In genomic region chr1:27503033-27503432, GRCh38 we compare ENCODE assay signal across 18 cellular contexts. TPM values are rescaled to one million over a fixed set of nuclear protein-coding genes. Genes with fewer than 3 reads are reported as not detected.
DNase-seq lines count a peak whose midpoint lies in the region; ATAC-seq and TF ChIP-seq lines count a peak whose summit lies in the region.
"Had no signal": no experiment of that assay in that cellular context is flagged by ENCODE, and none has a peak within 500 bp of the region (broad histone marks: within the 10 kb centered on the region; RNA-seq: fewer than 3 reads in every experiment).

No MANE protein-coding gene starts in this region.

- H3K36me3 Mint-ChIP-seq in H9 (ENCODE audit: insufficient read depth in 1 of 3, low read depth in 3 of 3): 0 out of 7 replicates have a peak, but pooled peaks cover 0 to 3% (median 0%) of the 10 kb centered on the region in 3 experiments
- H3K36me3 Mint-ChIP-seq: activated naive CD8-positive, alpha-beta T cell treated with anti-CD3 and anti-CD28 coated beads for 36 hours had no signal

- no peak overlapping the region for H3K4ac ChIP-seq in H9 (ENCODE audit: low read depth, low read length)

- H4K91ac ChIP-seq in H9 (ENCODE audit: insufficient read length, low read depth, low read length): no peak overlapping the region

- H3K23me2 ChIP-seq in H9 (ENCODE audit: insufficient read length, low read depth, low read length, poor library complexity, severe bottlenecking): no peaks in the 10 kb centered on the region

- no peaks in the 10 kb centered on the region for H3K79me2 ChIP-seq in H9 (ENCODE audit: insufficient read depth, low read length)

- H4K8ac ChIP-seq in H9 (replicated peaks; ENCODE audit: insufficient read length, low read depth, low read length): no peak overlapping the region

- no peak overlapping the region for H3K4me3 Mint-ChIP-seq in H9
- H3K4me3 Mint-ChIP-seq: activated CD4-positive, alpha-beta T cell treated with anti-CD3 and anti-CD28 coated beads, Interleukin-2, amount 10 ng/mL, durations not matched to agents 7 days and 5 days; activated naive CD8-positive, alpha-beta T cell treated with anti-CD3 and anti-CD28 coated beads for 36 hours; activated T-cell treated with anti-CD3 and anti-CD28 coated beads, Interleukin-2, amount 50 U/mL, for 24 hours; central memory CD8-positive, alpha-beta T cell had no signal

- H2BK120ac ChIP-seq in H9 (ENCODE audit: low read depth, low read length, poor library complexity, severe bottlenecking): no peak overlapping the region

- H2BK20ac ChIP-seq in H9 (ENCODE audit: low read depth, low read length, poor library complexity, severe bottlenecking): no peak overlapping the region

- H3K4me1 ChIP-seq in heart left ventricle (peaks cover 8 to 38% (median 25%) of the 10 kb centered on the region in 12 donors), esophagus squamous epithelium (peaks cover 29 to 54% (median 33%) of the 10 kb centered on the region in 3 donors), ovary (ENCODE audit: insufficient read depth) (peaks cover 10% of the 10 kb centered on the region), upper lobe of right lung (peaks cover 23% of the 10 kb centered on the region), H9 (ENCODE audit: insufficient read depth, low read length) (no peaks in the 10 kb centered on the region)
- H3K4me1 ChIP-seq: right lobe of liver had no signal

- H3K36me3 ChIP-seq in heart left ventricle: no peaks in the 10 kb centered on the region
- H3K36me3 ChIP-seq in esophagus squamous epithelium: no peaks in the 10 kb centered on the region
- no peaks in the 10 kb centered on the region for H3K36me3 ChIP-seq in ovary
- H3K36me3 ChIP-seq in upper lobe of right lung: no peaks in the 10 kb centered on the region
- H3K36me3 ChIP-seq: right lobe of liver had no signal

- TF ChIP-seq POLR2A in heart left ventricle (IDR thresholded peaks at IDR 0.05): no peak
- no peak for TF ChIP-seq POLR2A in esophagus squamous epithelium (IDR thresholded peaks at IDR 0.05)
- TF ChIP-seq POLR2A in ovary (IDR thresholded peaks at IDR 0.05): peak; percentile 17

- no peak overlapping the region for H3K18ac ChIP-seq in H9 (ENCODE audit: insufficient read length, low read depth, low read length)

- H2AK5ac ChIP-seq in H9 (ENCODE audit: insufficient read length, low read length): no peak overlapping the region

- H3K27ac ChIP-seq in heart left ventricle: peak overlapping the region in 10 of 12 donors; percentile 88 to 99 (median 93)
- peak overlapping the region; percentile 92 to 96 (median 94) for H3K27ac ChIP-seq in esophagus squamous epithelium
- peak overlapping the region; percentile 56 to 90 for H3K27ac ChIP-seq in ovary
- peak overlapping the region; percentile 90 for H3K27ac ChIP-seq in upper lobe of right lung
- no peak overlapping the region for H3K27ac ChIP-seq in H9 (ENCODE audit: insufficient read length, low read depth, low read length)
- H3K27ac ChIP-seq: right lobe of liver had no signal

- H4K20me1 ChIP-seq in H9 (ENCODE audit: control insufficient read depth, insufficient read depth, insufficient read length): no peaks in the 10 kb centered on the region

- H3K27me3 Mint-ChIP-seq in H9 (ENCODE audit: low read depth): no peaks in the 10 kb centered on the region; the same call in 1 of the 2 replicates
- H3K27me3 Mint-ChIP-seq: activated CD4-positive, alpha-beta T cell treated with anti-CD3 and anti-CD28 coated beads, Interleukin-2, amount 10 ng/mL, durations not matched to agents 7 days and 5 days; activated naive CD8-positive, alpha-beta T cell treated with anti-CD3 and anti-CD28 coated beads for 36 hours; activated T-cell treated with anti-CD3 and anti-CD28 coated beads, Interleukin-2, amount 50 U/mL, for 24 hours had no signal

- no peak overlapping the region for H4K5ac ChIP-seq in H9 (ENCODE audit: insufficient read length, low read depth, low read length)

- H3K14ac ChIP-seq in H9 (ENCODE audit: insufficient read depth, low read length): no peak overlapping the region

- H3K27me3 ChIP-seq in heart left ventricle (no peaks in the 10 kb centered on the region), esophagus squamous epithelium (no peaks in the 10 kb centered on the region), ovary (no peaks in the 10 kb centered on the region), upper lobe of right lung (no peaks in the 10 kb centered on the region), H9 (ENCODE audit: insufficient read depth, low read length) (no peaks in the 10 kb centered on the region)
- H3K27me3 ChIP-seq: right lobe of liver had no signal

- H3K4me2 ChIP-seq in H9 (ENCODE audit: insufficient read depth, insufficient read length, low read length): no peak overlapping the region
- H3K4me2 ChIP-seq: A549 had no signal

- H2AFZ ChIP-seq in H9 (ENCODE audit: low read length): no peak overlapping the region

- H2BK15ac ChIP-seq in H9 (ENCODE audit: low read depth, low read length): no peak overlapping the region

- H2BK5ac ChIP-seq in H9 (ENCODE audit: insufficient read length, low read length): no peak overlapping the region

- no peak for TF ChIP-seq CTCF in heart left ventricle (IDR thresholded peaks at IDR 0.05)
- TF ChIP-seq CTCF in esophagus squamous epithelium (IDR thresholded peaks at IDR 0.05): no peak
- no peak for TF ChIP-seq CTCF in ovary (IDR thresholded peaks at IDR 0.05)
- TF ChIP-seq CTCF in upper lobe of right lung (IDR thresholded peaks at IDR 0.05): no peak
- no peak for TF ChIP-seq CTCF in H9 (conservative IDR thresholded peaks at IDR 0.05)

- no peak overlapping the region for H2BK12ac ChIP-seq in H9 (ENCODE audit: insufficient read length, low read depth, low read length)

- intact Hi-C loops in heart left ventricle (cut with DNase I): no loop called here
- intact Hi-C loops in left ventricle myocardium superior (cut with micrococcal nuclease): no loop called here
- intact Hi-C loops in esophagus squamous epithelium (cut with DNase I): no loop called here
- intact Hi-C loops in ovary (cut with DNase I): no loop called here
- intact Hi-C loops in upper lobe of right lung (cut with DNase I): no loop called here

- peaks cover 0 to 1% of the 10 kb centered on the region in 2 experiments; a peak in 2 of 5 replicates for H3K9me3 Mint-ChIP-seq in H9
- H3K9me3 Mint-ChIP-seq: activated CD4-positive, alpha-beta T cell treated with anti-CD3 and anti-CD28 coated beads, Interleukin-2, amount 10 ng/mL, durations not matched to agents 7 days and 5 days; activated naive CD8-positive, alpha-beta T cell treated with anti-CD3 and anti-CD28 coated beads for 36 hours; activated T-cell treated with anti-CD3 and anti-CD28 coated beads, Interleukin-2, amount 50 U/mL, for 24 hours; central memory CD8-positive, alpha-beta T cell had no signal

- peaks cover 14 to 25% of the 10 kb centered on the region in 2 experiments for H3K4me1 Mint-ChIP-seq in H9
- H3K4me1 Mint-ChIP-seq: activated CD4-positive, alpha-beta T cell treated with anti-CD3 and anti-CD28 coated beads, Interleukin-2, amount 10 ng/mL, durations not matched to agents 7 days and 5 days; central memory CD8-positive, alpha-beta T cell had no signal

- DNase-seq in heart left ventricle: peak in 1 of 5 donors; percentile 9
- DNase-seq in left ventricle myocardium superior: no peak
- DNase-seq in esophagus squamous epithelium (lab: John Stamatoyannopoulos, UW): no peak
- peak in 1 of 5 donors; percentile 30 for DNase-seq in ovary
- no peak for DNase-seq in upper lobe of right lung
- no peak for DNase-seq in activated CD8-positive, alpha-beta memory T cell treated with anti-CD3 and anti-CD28 coated beads, Interleukin-2, amount 50 U/mL, for 48 hours
- DNase-seq in H9: no peak
- no peak for DNase-seq in NOMO-1 treated with DMSO at 0.1 percent for 48 hours (lab: John Stamatoyannopoulos, UW; ENCODE audit: unreplicated experiment)
- DNase-seq: activated CD4-positive, alpha-beta T cell treated with anti-CD3 and anti-CD28 coated beads, Interleukin-2, amount 10 ng/mL, durations not matched to agents 7 days and 5 days; activated naive CD8-positive, alpha-beta T cell treated with anti-CD3 and anti-CD28 coated beads for 36 hours; activated T-cell treated with anti-CD3 and anti-CD28 coated beads, Interleukin-2, amount 50 U/mL, for 24 hours; foreskin fibroblast; NCI-H2081 treated with DMSO at 0.1 percent for 48 hours; NCI-H526 treated with DMSO at 0.1 percent for 48 hours; stimulated activated CD4-positive, alpha-beta T cell treated with anti-CD3 and anti-CD28 coated beads, Interleukin-2, amount 100 ng/mL, for 48 hours had no signal

- no peak overlapping the region for H3K9ac ChIP-seq in H9 (ENCODE audit: extremely low read depth, insufficient read length, low read length)

- 98 to 100% (median 100%) methylated on average over 2 of the region's 2 CpGs for WGBS in heart left ventricle, 4 donors
- WGBS in esophagus squamous epithelium, 2 donors: 69 to 92% methylated on average over 2 of the region's 2 CpGs
- WGBS in ovary, 3 donors: 93 to 95% (median 93%) methylated on average over 2 of the region's 2 CpGs
- WGBS in H9 (ENCODE audit: extremely low coverage, insufficient read length, low lambda C conversion rate): no CpG with 5 or more reads among the region's 2 CpGs

- H3K23ac ChIP-seq in H9 (ENCODE audit: insufficient read length, low read depth, low read length): no peak overlapping the region

- no peak overlapping the region for H3T11ph ChIP-seq in H9 (ENCODE audit: low read length)

- ATAC-seq in heart left ventricle (no peak), left ventricle myocardium superior (no peak), upper lobe of right lung (no peak)
- ATAC-seq: right lobe of liver had no signal

- no peak overlapping the region for H3K56ac ChIP-seq in H9 (ENCODE audit: insufficient read length, low read depth, low read length)

- no peak overlapping the region for H3K27ac Mint-ChIP-seq in H9
- H3K27ac Mint-ChIP-seq: activated CD4-positive, alpha-beta T cell treated with anti-CD3 and anti-CD28 coated beads, Interleukin-2, amount 10 ng/mL, durations not matched to agents 7 days and 5 days; activated naive CD8-positive, alpha-beta T cell treated with anti-CD3 and anti-CD28 coated beads for 36 hours had no signal

- H3K4me3 ChIP-seq in heart left ventricle (no peak overlapping the region), esophagus squamous epithelium (no peak overlapping the region), ovary (no peak overlapping the region), upper lobe of right lung (no peak overlapping the region)
- H3K4me3 ChIP-seq: A549, right lobe of liver had no signal

- TF ChIP-seq EP300 in ovary (IDR thresholded peaks at IDR 0.05): no peak

- H3K9me3 ChIP-seq in heart left ventricle (no peaks in the 10 kb centered on the region), esophagus squamous epithelium (no peaks in the 10 kb centered on the region), ovary (no peaks in the 10 kb centered on the region), upper lobe of right lung (no peaks in the 10 kb centered on the region), H9 (ENCODE audit: control insufficient read depth, low read depth, low read length) (no peaks in the 10 kb centered on the region)
- H3K9me3 ChIP-seq: A549, right lobe of liver had no signal

- no peaks in the 10 kb centered on the region for H3K79me1 ChIP-seq in H9 (ENCODE audit: insufficient read depth, low read depth, low read length, poor library complexity, severe bottlenecking)

RNA-seq across cellular contexts. Expression of gene WASF2, which starts 13.1 kb away (rescaled TPM):
- 100 to 1,000 TPM in 1 of 9 donors, 10 to 100 TPM in 8; 27.5 to 103 (median 47.9) TPM for total RNA-seq in heart left ventricle
- polyA plus RNA-seq in heart left ventricle: 10 to 100 TPM; 14.2 to 52.0 TPM
- total RNA-seq in left ventricle myocardium superior: 59.1 TPM
- total RNA-seq in esophagus squamous epithelium: 10 to 100 TPM; 53.7 to 92.8 (median 79.8) TPM
- total RNA-seq in ovary: 100 to 1,000 TPM in 5 of 7 donors, 10 to 100 TPM in 2; 28.0 to 163 (median 153) TPM
- 100 to 1,000 TPM in 1 of 2 donors, 10 to 100 TPM in 1; 58.0 to 233 TPM for polyA plus RNA-seq in ovary
- total RNA-seq in upper lobe of right lung: 156 TPM
- total RNA-seq in H9 (2021): 65.9 and 69.2 TPM in 2 replicates
